In genomic region chr16:2425008-2425518, GRCh38 we compare ENCODE assay signal across 22 cellular contexts. TPM values are rescaled to one million over a fixed set of nuclear protein-coding genes. Genes with fewer than 3 reads are reported as not detected.
DNase-seq lines count a peak whose midpoint lies in the region; ATAC-seq, FAIRE-seq and TF ChIP-seq lines count a peak whose summit lies in the region.
"Had no signal": no experiment of that assay in that cellular context is flagged by ENCODE, and none has a peak within 500 bp of the region (broad histone marks: within the 10 kb centered on the region; RNA-seq: fewer than 3 reads in every experiment).

No MANE protein-coding gene starts in this region.

- H3K4me3 Mint-ChIP-seq in stimulated activated naive CD8-positive, alpha-beta T cell treated with anti-CD3 and anti-CD28 coated beads, Interleukin-15, Interleukin-2, amounts not matched to agents 100 ng/mL and 50 ng/mL, for 24 hours: no peak overlapping the region
- H3K4me3 Mint-ChIP-seq in stimulated activated naive CD8-positive, alpha-beta T cell treated with anti-CD3 and anti-CD28 coated beads, Interleukin-15, amount 100 ng/mL, for 72 hours: no peak overlapping the region
- no peak overlapping the region for H3K4me3 Mint-ChIP-seq in activated CD4-positive, alpha-beta memory T cell treated with anti-CD3 and anti-CD28 coated beads for 36 hours
- H3K4me3 Mint-ChIP-seq: CD14-positive monocyte, GM23338 had no signal

- no peaks in the 10 kb centered on the region for H3K9me3 ChIP-seq in GM12878 (replicated peaks; ENCODE audit: control insufficient read depth, insufficient read depth, low read length)
- no peaks in the 10 kb centered on the region for H3K9me3 ChIP-seq in Karpas-422 (ENCODE audit: low read length)
- H3K9me3 ChIP-seq: SK-N-SH had no signal

- H3K9ac ChIP-seq in GM12878 (ENCODE audit: control insufficient read depth, insufficient read depth, low read length): no peak overlapping the region
- H3K9ac ChIP-seq in Karpas-422 (ENCODE audit: low read length): no peak overlapping the region
- H3K9ac ChIP-seq: KMS-11, SK-N-SH had no signal

- no peak for ATAC-seq in stimulated activated naive CD8-positive, alpha-beta T cell treated with anti-CD3 and anti-CD28 coated beads, Interleukin-15, amount 100 ng/mL, for 72 hours
- no peak for ATAC-seq in GM12878
- ATAC-seq: GM23338, HCT116, PC-3 had no signal

- no peak overlapping the region for H3K27ac ChIP-seq in GM12878 (ENCODE audit: control insufficient read depth, insufficient read depth)
- no peak overlapping the region for H3K27ac ChIP-seq in Karpas-422 (ENCODE audit: low read length)
- H3K27ac ChIP-seq: KMS-11 had no signal

- intact Hi-C loops in GM12878 (cut with micrococcal nuclease; ENCODE audit: unreplicated experiment): no loop called here
- intact Hi-C loops in activated CD4-positive, alpha-beta memory T cell treated with anti-CD3 and anti-CD28 coated beads for 36 hours (cut with micrococcal nuclease): loop anchor here (5.0 kb wide), 1 partner anchor 47 kb away; the partner anchor contains the start of gene NTN3

- H3K27me3 ChIP-seq in GM12878 (replicated peaks in 1 of 2; ENCODE audit: control insufficient read depth in 2 of 2, insufficient read depth in 2 of 2, low read length in 1 of 2): no peaks in the 10 kb centered on the region
- no peaks in the 10 kb centered on the region for H3K27me3 ChIP-seq in Karpas-422 (ENCODE audit: low read length)

- no peaks in the 10 kb centered on the region for H3K9me2 ChIP-seq in Karpas-422 (replicated peaks; ENCODE audit: insufficient read depth, low read length)
- H3K9me2 ChIP-seq: SK-N-SH had no signal

- H4K20me1 ChIP-seq in GM12878 (ENCODE audit: control insufficient read depth, insufficient read depth) (no peaks in the 10 kb centered on the region), Karpas-422 (ENCODE audit: insufficient read depth, low read depth, low read length) (no peaks in the 10 kb centered on the region)

- H3K4me2 ChIP-seq in GM12878 (ENCODE audit: control insufficient read depth, insufficient read depth) (no peak overlapping the region), Karpas-422 (ENCODE audit: low read depth, low read length, poor library complexity, severe bottlenecking) (no peak overlapping the region)
- H3K4me2 ChIP-seq: GM23338, KMS-11, SK-N-SH had no signal

- H2AFZ ChIP-seq in GM12878 (ENCODE audit: control insufficient read depth, low read depth, low read length) (no peak overlapping the region), Karpas-422 (ENCODE audit: low read length) (no peak overlapping the region)
- H2AFZ ChIP-seq: GM23338 had no signal

- WGBS in GM12878 (ENCODE audit: insufficient coverage, insufficient replicate concordance, low lambda C conversion rate, missing lambda C conversion rate): 64% methylated on average over 9 of the region's 9 CpGs

- RAD21 ChIA-PET in GM12878 (lab: Charles Lee; ENCODE audit: unreplicated experiment): no interaction called here

- H3K36me3 Mint-ChIP-seq in stimulated activated naive CD8-positive, alpha-beta T cell treated with anti-CD3 and anti-CD28 coated beads, Interleukin-15, Interleukin-2, amounts not matched to agents 100 ng/mL and 50 ng/mL, for 24 hours (ENCODE audit: low read depth): peaks cover 2% of the 10 kb centered on the region
- H3K36me3 Mint-ChIP-seq in activated CD4-positive, alpha-beta memory T cell treated with anti-CD3 and anti-CD28 coated beads for 36 hours: peaks cover 3% of the 10 kb centered on the region

- no peak for FAIRE-seq in GM12878 (lab: Jason Lieb, UNC)

- TF ChIP-seq CTCF in GM12878 (IDR thresholded peaks at IDR 0.05 in 2 of 3, conservative IDR thresholded peaks at IDR 0.05 in 1 of 3; ENCODE audit: control insufficient read depth in 2 of 3, extremely low read depth in 1 of 3, insufficient read depth in 1 of 3, low read depth in 3 of 3, low read length in 3 of 3): no peak

- H3K4me1 Mint-ChIP-seq in stimulated activated naive CD8-positive, alpha-beta T cell treated with anti-CD3 and anti-CD28 coated beads, Interleukin-15, Interleukin-2, amounts not matched to agents 100 ng/mL and 50 ng/mL, for 24 hours (ENCODE audit: low read depth): peaks cover 13% of the 10 kb centered on the region
- H3K4me1 Mint-ChIP-seq in stimulated activated naive CD8-positive, alpha-beta T cell treated with anti-CD3 and anti-CD28 coated beads, Interleukin-15, amount 100 ng/mL, for 72 hours: peaks cover 26% of the 10 kb centered on the region
- H3K4me1 Mint-ChIP-seq in activated CD4-positive, alpha-beta memory T cell treated with anti-CD3 and anti-CD28 coated beads for 36 hours (ENCODE audit: low read depth): peaks cover 14% of the 10 kb centered on the region

- TF ChIP-seq POLR2A in GM12878 (IDR thresholded peaks at IDR 0.05; ENCODE audit: low read depth, low read length): 0 out of 2 replicates have a peak, but pooled peaks have one; percentile 32

- BruUV-seq in GM12878 (replicated peaks; lab: Mats Ljungman, UMichigan): no TSS peak

- in situ Hi-C loops in GM12878 (cut with MboI): no loop called here

- H3K4me3 ChIP-seq in GM12878 (no peak overlapping the region), Karpas-422 (ENCODE audit: low read length) (no peak overlapping the region)
- H3K4me3 ChIP-seq: GM23338 had no signal

- POLR2A ChIA-PET in GM12878 (lab: Charles Lee): interaction anchor here (0.6 kb wide), 1 partner anchor 527 kb away, joined by 6 read pairs; no protein-coding TSS in a partner anchor
- POLR2A ChIA-PET in activated CD4-positive, alpha-beta memory T cell treated with anti-CD3 and anti-CD28 coated beads for 36 hours (lab: Charles Lee): no interaction called here

- TF ChIP-seq EP300 in GM12878 (IDR thresholded peaks at IDR 0.05; ENCODE audit: borderline replicate concordance in 1 of 2, control insufficient read depth in 1 of 2, low read depth in 2 of 2, low read length in 2 of 2): no peak

- H3K27ac Mint-ChIP-seq in stimulated activated naive CD8-positive, alpha-beta T cell treated with anti-CD3 and anti-CD28 coated beads, Interleukin-15, Interleukin-2, amounts not matched to agents 100 ng/mL and 50 ng/mL, for 24 hours: peak overlapping the region; percentile 36
- H3K27ac Mint-ChIP-seq in stimulated activated naive CD8-positive, alpha-beta T cell treated with anti-CD3 and anti-CD28 coated beads, Interleukin-15, amount 100 ng/mL, for 72 hours: no peak overlapping the region
- no peak overlapping the region for H3K27ac Mint-ChIP-seq in activated CD4-positive, alpha-beta memory T cell treated with anti-CD3 and anti-CD28 coated beads for 36 hours
- H3K27ac Mint-ChIP-seq: GM23338 had no signal

- H3K27me3 Mint-ChIP-seq in stimulated activated naive CD8-positive, alpha-beta T cell treated with anti-CD3 and anti-CD28 coated beads, Interleukin-15, Interleukin-2, amounts not matched to agents 100 ng/mL and 50 ng/mL, for 24 hours: no peaks in the 10 kb centered on the region
- H3K27me3 Mint-ChIP-seq in stimulated activated naive CD8-positive, alpha-beta T cell treated with anti-CD3 and anti-CD28 coated beads, Interleukin-15, amount 100 ng/mL, for 72 hours: peaks cover 7% of the 10 kb centered on the region
- H3K27me3 Mint-ChIP-seq in activated CD4-positive, alpha-beta memory T cell treated with anti-CD3 and anti-CD28 coated beads for 36 hours: no peaks in the 10 kb centered on the region

- CTCF ChIA-PET in GM12878 (lab: Yijun Ruan, JAX): no interaction called here
- CTCF ChIA-PET in activated CD4-positive, alpha-beta memory T cell treated with anti-CD3 and anti-CD28 coated beads for 36 hours (lab: Charles Lee): no interaction called here

- SMC1A ChIA-PET in GM12878 (lab: Charles Lee; ENCODE audit: uncharacterized antibody, unreplicated experiment): no interaction called here

- H3K4me1 ChIP-seq in GM12878 (ENCODE audit: control insufficient read depth, insufficient read depth, low read length) (peaks cover 6% of the 10 kb centered on the region), Karpas-422 (ENCODE audit: low read length) (peaks cover 13% of the 10 kb centered on the region)

- H3K9me3 Mint-ChIP-seq in stimulated activated naive CD8-positive, alpha-beta T cell treated with anti-CD3 and anti-CD28 coated beads, Interleukin-15, Interleukin-2, amounts not matched to agents 100 ng/mL and 50 ng/mL, for 24 hours: no peaks in the 10 kb centered on the region
- no peaks in the 10 kb centered on the region for H3K9me3 Mint-ChIP-seq in stimulated activated naive CD8-positive, alpha-beta T cell treated with anti-CD3 and anti-CD28 coated beads, Interleukin-15, amount 100 ng/mL, for 72 hours
- H3K9me3 Mint-ChIP-seq in activated CD4-positive, alpha-beta memory T cell treated with anti-CD3 and anti-CD28 coated beads for 36 hours: no peaks in the 10 kb centered on the region
- H3K9me3 Mint-ChIP-seq: CD14-positive monocyte, GM23338 had no signal

- TF ChIP-seq RAD21 in GM12878 (IDR thresholded peaks at IDR 0.05; ENCODE audit: insufficient read depth, low read depth, low read length): no peak

- no peak for DNase-seq in stimulated activated naive CD8-positive, alpha-beta T cell treated with anti-CD3 and anti-CD28 coated beads, Interleukin-15, amount 100 ng/mL, for 72 hours
- DNase-seq in GM12878 (ENCODE audit: low read depth, low spot score) (no peak), inferior parietal cortex (ENCODE audit: extremely low spot score) (peak; percentile 13), Karpas-422 (no peak), NCI-H526 (lab: John Stamatoyannopoulos, UW) (no peak)
- DNase-seq in activated CD4-positive, alpha-beta memory T cell treated with anti-CD3 and anti-CD28 coated beads for 36 hours: no peak
- DNase-seq: AML-193, DMS153, GF-D8, NCI-H1417, NCI-H1930, NCI-H510A, PC-3, RPMI8226, SHP77 treated with DMSO at 0.1 percent for 48 hours, SK-N-SH had no signal

- H3K79me2 ChIP-seq in GM12878 (ENCODE audit: control insufficient read depth, insufficient read depth, low read length) (peaks cover 9% of the 10 kb centered on the region), Karpas-422 (ENCODE audit: low read length) (peaks cover 7% of the 10 kb centered on the region)

- no peaks in the 10 kb centered on the region for H3K36me3 ChIP-seq in GM12878 (ENCODE audit: control insufficient read depth in 2 of 2, insufficient read depth in 2 of 2, low read length in 1 of 2)
- no peaks in the 10 kb centered on the region for H3K36me3 ChIP-seq in Karpas-422 (ENCODE audit: insufficient read depth, low read length)

RNA-seq across cellular contexts. Expression of gene CCNF, which starts 4.2 kb away (rescaled TPM):
- 35.6 and 37.8 TPM in 2 replicates for total RNA-seq in GM12878 (2013; cell fraction: nucleolus; rRNA removed)
- total RNA-seq in GM12878 (2014; rRNA removed): 44.1 and 50.3 TPM in 2 replicates
- total RNA-seq in GM12878 (2014; rRNA removed; fragmentation: Illumina TruSeq; extraction: Trizol): 23.5 and 27.1 TPM in 2 replicates
- 48.9 and 54.2 TPM in 2 replicates for total RNA-seq in GM12878 (2021)
- polyA plus RNA-seq in GM12878 (2011; ENCODE audit: low read depth): 7.0 TPM
- polyA plus RNA-seq in GM12878 (2011; rRNA removed): 9.1 and 16.3 TPM in 2 replicates
- 28.3 and 29.8 TPM in 2 replicates for polyA plus RNA-seq in GM12878 (2011; cell fraction: cytosol; rRNA removed)
- 37.2 and 52.6 TPM in 2 replicates for polyA plus RNA-seq in GM12878 (2011; cell fraction: nucleus; rRNA removed)
- 13.5 and 17.0 TPM in 2 replicates for polyA plus RNA-seq in GM12878 (2012)
- polyA plus RNA-seq in GM12878 (2014; fragmentation: Illumina TruSeq; extraction: Trizol): 11.1 and 18.7 TPM in 2 replicates
- 1 to 10 TPM; 4.0 to 4.7 TPM for polyA plus RNA-seq in GM12878 (2014; fragmentation: Nextera tagmentation; extraction: Ambion mirVana)
- polyA plus RNA-seq in GM12878 (2014; rRNA removed): 27.8 and 30.8 TPM in 2 replicates
- polyA plus RNA-seq in GM12878 (2016; fragmentation: Nextera tagmentation; extraction: Ambion mirVana): 10 to 100 TPM; 59.1 to 63.2 TPM
- polyA minus RNA-seq in GM12878 (2011; rRNA and poly(A)+ RNA removed): 51.9 and 87.8 TPM in 2 replicates
- 38.4 and 38.9 TPM in 2 replicates for polyA minus RNA-seq in GM12878 (2011; cell fraction: cytosol; rRNA and poly(A)+ RNA removed)
- polyA minus RNA-seq in GM12878 (2011; cell fraction: nucleus; rRNA and poly(A)+ RNA removed): 26.7 and 43.5 TPM in 2 replicates
- total RNA-seq in activated CD4-positive, alpha-beta memory T cell treated with anti-CD3 and anti-CD28 coated beads for 36 hours: 10 to 100 TPM; 53.5 to 54.7 TPM
- total RNA-seq in Karpas-422 (2014; rRNA removed; shearing (Covaris generic); ENCODE audit: low replicate concordance): 13.5 and 15.1 TPM in 2 replicates

RNA-seq across cellular contexts. Expression of gene TEDC2, which starts 34.8 kb away (rescaled TPM):
- 15.9 and 19.2 TPM in 2 replicates for total RNA-seq in GM12878 (2013; cell fraction: nucleolus; rRNA removed)
- total RNA-seq in GM12878 (2014; rRNA removed) (38.0 and 38.9 TPM in 2 replicates), GM12878 (2014; rRNA removed; fragmentation: Illumina TruSeq; extraction: Trizol) (9.2 and 10.4 TPM in 2 replicates), GM12878 (2021) (24.9 and 30.8 TPM in 2 replicates)
- 2.7 TPM for polyA plus RNA-seq in GM12878 (2011; ENCODE audit: low read depth)
- polyA plus RNA-seq in GM12878 (2011; rRNA removed) (2.9 and 6.7 TPM in 2 replicates), GM12878 (2014; fragmentation: Illumina TruSeq; extraction: Trizol) (2.9 and 7.4 TPM in 2 replicates), GM12878 (2014; fragmentation: Nextera tagmentation; extraction: Ambion mirVana) (1 to 10 TPM in 1 of 2 experiments, under 1 TPM in 1; 0.23 to 2.5 TPM), GM12878 (2014; rRNA removed) (27.8 and 35.3 TPM in 2 replicates), GM12878 (2016; fragmentation: Nextera tagmentation; extraction: Ambion mirVana) (10 to 100 TPM; 40.4 to 47.9 TPM)
- polyA plus RNA-seq in GM12878 (2011; cell fraction: cytosol; rRNA removed): 8.0 and 16.1 TPM in 2 replicates
- 84.2 and 116 TPM in 2 replicates for polyA plus RNA-seq in GM12878 (2011; cell fraction: nucleus; rRNA removed)
- polyA plus RNA-seq in GM12878 (2012): 8.3 and 8.8 TPM in 2 replicates
- polyA minus RNA-seq in GM12878 (2011; rRNA and poly(A)+ RNA removed): 3.1 and 10.9 TPM in 2 replicates
- 2.7 and 6.4 TPM in 2 replicates for polyA minus RNA-seq in GM12878 (2011; cell fraction: cytosol; rRNA and poly(A)+ RNA removed)
- polyA minus RNA-seq in GM12878 (2011; cell fraction: nucleus; rRNA and poly(A)+ RNA removed): 22.4 and 41.5 TPM in 2 replicates
- 10 to 100 TPM; 23.9 to 24.3 TPM for total RNA-seq in activated CD4-positive, alpha-beta memory T cell treated with anti-CD3 and anti-CD28 coated beads for 36 hours
- total RNA-seq in Karpas-422 (2014; rRNA removed; shearing (Covaris generic); ENCODE audit: low replicate concordance): 6.4 and 27.7 TPM in 2 replicates

RNA-seq across cellular contexts. Expression of gene NTN3, which starts 46.0 kb away (rescaled TPM):
- total RNA-seq in GM12878 (2013; cell fraction: nucleolus; rRNA removed): 1.1 and 1.9 TPM in 2 replicates
- total RNA-seq in GM12878 (2014; rRNA removed): not detected in 2 replicates
- total RNA-seq in GM12878 (2014; rRNA removed; fragmentation: Illumina TruSeq; extraction: Trizol): not detected in 2 replicates
- total RNA-seq in GM12878 (2021): not detected in 2 replicates
- not detected for polyA plus RNA-seq in GM12878 (2011; ENCODE audit: low read depth)
- not detected in 2 replicates for polyA plus RNA-seq in GM12878 (2011; rRNA removed)
- 0.04 and 0.07 TPM in 2 replicates for polyA plus RNA-seq in GM12878 (2011; cell fraction: cytosol; rRNA removed)
- 0.42 and 0.63 TPM in 2 replicates for polyA plus RNA-seq in GM12878 (2011; cell fraction: nucleus; rRNA removed)
- polyA plus RNA-seq in GM12878 (2012): 0.08 TPM in 1 of 2 replicates, not detected in the other
- polyA plus RNA-seq in GM12878 (2014; fragmentation: Illumina TruSeq; extraction: Trizol): not detected in 2 replicates
- polyA plus RNA-seq in GM12878 (2014; fragmentation: Nextera tagmentation; extraction: Ambion mirVana): not detected
- polyA plus RNA-seq in GM12878 (2014; rRNA removed): 0.04 and 0.22 TPM in 2 replicates
- polyA plus RNA-seq in GM12878 (2016; fragmentation: Nextera tagmentation; extraction: Ambion mirVana): not detected
- polyA minus RNA-seq in GM12878 (2011; rRNA and poly(A)+ RNA removed): not detected in 2 replicates
- polyA minus RNA-seq in GM12878 (2011; cell fraction: cytosol; rRNA and poly(A)+ RNA removed): not detected in 2 replicates
- polyA minus RNA-seq in GM12878 (2011; cell fraction: nucleus; rRNA and poly(A)+ RNA removed): 0.29 and 0.36 TPM in 2 replicates
- not detected for total RNA-seq in activated CD4-positive, alpha-beta memory T cell treated with anti-CD3 and anti-CD28 coated beads for 36 hours
- 0.45 and 0.94 TPM in 2 replicates for total RNA-seq in Karpas-422 (2014; rRNA removed; shearing (Covaris generic); ENCODE audit: low replicate concordance)
- total RNA-seq: Daoy, PC-3 had no signal
- polyA plus RNA-seq: CD14-positive monocyte had no signal

RNA-seq across cellular contexts. Expression of gene TBC1D24, which starts 49.9 kb away (rescaled TPM):
- total RNA-seq in GM12878 (2013; cell fraction: nucleolus; rRNA removed): 29.8 and 34.7 TPM in 2 replicates
- total RNA-seq in GM12878 (2014; rRNA removed): 5.6 and 6.6 TPM in 2 replicates
- total RNA-seq in GM12878 (2014; rRNA removed; fragmentation: Illumina TruSeq; extraction: Trizol): 3.3 and 3.5 TPM in 2 replicates
- 7.9 and 9.6 TPM in 2 replicates for total RNA-seq in GM12878 (2021)
- 1.3 TPM for polyA plus RNA-seq in GM12878 (2011; ENCODE audit: low read depth)
- 3.4 and 4.3 TPM in 2 replicates for polyA plus RNA-seq in GM12878 (2011; rRNA removed)
- 4.9 and 6.5 TPM in 2 replicates for polyA plus RNA-seq in GM12878 (2011; cell fraction: cytosol; rRNA removed)
- 18.3 and 21.2 TPM in 2 replicates for polyA plus RNA-seq in GM12878 (2011; cell fraction: nucleus; rRNA removed)
- 2.5 and 2.8 TPM in 2 replicates for polyA plus RNA-seq in GM12878 (2012)
- 2.6 and 2.7 TPM in 2 replicates for polyA plus RNA-seq in GM12878 (2014; fragmentation: Illumina TruSeq; extraction: Trizol)
- 1 to 10 TPM; 1.1 to 1.5 TPM for polyA plus RNA-seq in GM12878 (2014; fragmentation: Nextera tagmentation; extraction: Ambion mirVana)
- 5.7 and 6.9 TPM in 2 replicates for polyA plus RNA-seq in GM12878 (2014; rRNA removed)
- 1 to 10 TPM; 4.6 to 5.8 TPM for polyA plus RNA-seq in GM12878 (2016; fragmentation: Nextera tagmentation; extraction: Ambion mirVana)
- 8.9 and 13.5 TPM in 2 replicates for polyA minus RNA-seq in GM12878 (2011; rRNA and poly(A)+ RNA removed)
- 4.0 and 4.5 TPM in 2 replicates for polyA minus RNA-seq in GM12878 (2011; cell fraction: cytosol; rRNA and poly(A)+ RNA removed)
- polyA minus RNA-seq in GM12878 (2011; cell fraction: nucleus; rRNA and poly(A)+ RNA removed): 5.4 and 9.6 TPM in 2 replicates
- 10 to 100 TPM; 12.2 to 12.4 TPM for total RNA-seq in activated CD4-positive, alpha-beta memory T cell treated with anti-CD3 and anti-CD28 coated beads for 36 hours
- 15.8 and 20.5 TPM in 2 replicates for total RNA-seq in Karpas-422 (2014; rRNA removed; shearing (Covaris generic); ENCODE audit: low replicate concordance)
